ENCODE assay signal across 8 cellular contexts in genomic region chr6:89829591-89830384, GRCh38. TPM values are rescaled to one million over a fixed set of nuclear protein-coding genes. Genes with fewer than 3 reads are reported as not detected.
DNase-seq lines count a peak whose midpoint lies in the region; ATAC-seq, FAIRE-seq and TF ChIP-seq lines count a peak whose summit lies in the region.

CASP8AP2 (plus strand) TSS chr6:89829880.

- H2AFZ ChIP-seq in HepG2 (ENCODE audit: low read length), result peak within 1 kb of the TSS; percentile 95

- WGBS in HepG2 (ENCODE audit: low lambda C conversion rate), result 0% methylated on average over 23 of the region's 44 CpGs

- CTCF ChIA-PET in HepG2 (lab: Yijun Ruan, JAX; ENCODE audit: low intra/inter-chr PET ratio, low total read pairs), result no interaction called here

- peak; percentile 99 for DNase-seq in NCI-H748 (lab: John Stamatoyannopoulos, UW; ENCODE audit: unreplicated experiment)
- DNase-seq in activated CD4-positive, alpha-beta T cell treated with anti-CD3 and anti-CD28 coated beads, Interleukin-2, amount 50 U/mL, for 1 hour, result peak; percentile 93
- DNase-seq in HepG2 (ENCODE audit: low spot score), result peak; percentile 98
- DNase-seq in stimulated activated CD4-positive, alpha-beta T cell treated with anti-CD3 and anti-CD28 coated beads, Interleukin-4, amount 100 ng/mL, for 1 hour, result peak; percentile 90

- no peaks in the 10 kb centered on the region for H3K9me3 ChIP-seq in BLaER1 treated with 17β-estradiol and CSF1 and Interleukin-3, amounts not matched to agents 10 nM and 100 nM (replicated peaks in 1 of 11)
- no peaks in the 10 kb centered on the region for H3K9me3 ChIP-seq in HepG2 (ENCODE audit: low read length)

- H3K27ac Mint-ChIP-seq in dendritic cell treated with granulocyte-macrophage colony-stimulating factor and Interleukin-4, amounts not matched to agents 40 ng/mL and 50 ng/mL, for 4 days, result peak within 1 kb of the TSS; percentile 92

- ATAC-seq in GM19351 (IDR thresholded peaks at IDR 0.05; ENCODE audit: unreplicated experiment), result peak; percentile 93
- ATAC-seq in HG03521 (IDR thresholded peaks at IDR 0.05; ENCODE audit: unreplicated experiment), result peak; percentile 97
- ATAC-seq in HepG2, result peak; percentile 99

- H3K36me3 Mint-ChIP-seq in dendritic cell treated with granulocyte-macrophage colony-stimulating factor and Interleukin-4, amounts not matched to agents 40 ng/mL and 50 ng/mL, for 4 days (ENCODE audit: low read depth), result peaks cover 40% of the 10 kb centered on the region

- POLR2A ChIA-PET in HepG2 (lab: Yijun Ruan, JAX), result interaction anchor here (0.6 to 3.4 kb wide), 3 partner anchors 10 to 43 kb away, joined by 3 to 52 read pairs (median 4); partner anchors contain the start of gene MDN1

- no peaks in the 10 kb centered on the region for H3K27me3 ChIP-seq in BLaER1 treated with 17β-estradiol and CSF1 and Interleukin-3, amounts not matched to agents 10 nM and 100 nM
- H3K27me3 ChIP-seq in HepG2 (ENCODE audit: control insufficient read depth in 1 of 2, insufficient read depth in 2 of 2, low read length in 2 of 2), result no peaks in the 10 kb centered on the region

- H4K20me1 ChIP-seq in BLaER1 treated with 17β-estradiol and CSF1 and Interleukin-3, amounts not matched to agents 10 nM and 100 nM, result no peaks in the 10 kb centered on the region
- no peaks in the 10 kb centered on the region for H4K20me1 ChIP-seq in HepG2 (ENCODE audit: insufficient read depth, low read length)

- H3K27ac ChIP-seq in BLaER1 treated with 17β-estradiol and CSF1 and Interleukin-3, amounts not matched to agents 10 nM and 100 nM, result peak within 1 kb of the TSS; percentile 16 to 85 (median 79); a peak in 20 of 22 replicates
- peak within 1 kb of the TSS; percentile 80 for H3K27ac ChIP-seq in HepG2 (ENCODE audit: extremely low read length, insufficient read depth, low read length)

- H3K4me1 ChIP-seq in BLaER1 treated with 17β-estradiol and CSF1 and Interleukin-3, amounts not matched to agents 10 nM and 100 nM, result peaks cover 12 to 19% (median 16%) of the 10 kb centered on the region in 10 experiments
- H3K4me1 ChIP-seq in HepG2 (ENCODE audit: insufficient read depth, low read length), result peaks cover 15% of the 10 kb centered on the region

- peak within 1 kb of the TSS; percentile 71 to 90 (median 83) for H3K4me2 ChIP-seq in BLaER1 treated with 17β-estradiol and CSF1 and Interleukin-3, amounts not matched to agents 10 nM and 100 nM
- peak within 1 kb of the TSS; percentile 96 for H3K4me2 ChIP-seq in HepG2 (ENCODE audit: low read depth, low read length)

- H3K36me3 ChIP-seq in BLaER1 treated with 17β-estradiol and CSF1 and Interleukin-3, amounts not matched to agents 10 nM and 100 nM, result peaks cover 0 to 26% (median 3%) of the 10 kb centered on the region in 11 experiments; a peak in 6 of 22 replicates
- no peaks in the 10 kb centered on the region; a peak in 1 of 5 replicates for H3K36me3 ChIP-seq in HepG2 (replicated peaks in 1 of 2; ENCODE audit: control insufficient read depth in 1 of 2, insufficient read depth in 2 of 2, low read length in 2 of 2)

- peak within 1 kb of the TSS; percentile 93 for H3K4me3 Mint-ChIP-seq in dendritic cell treated with granulocyte-macrophage colony-stimulating factor and Interleukin-4, amounts not matched to agents 40 ng/mL and 50 ng/mL, for 4 days

- no peaks in the 10 kb centered on the region for H3K9me3 Mint-ChIP-seq in dendritic cell treated with granulocyte-macrophage colony-stimulating factor and Interleukin-4, amounts not matched to agents 40 ng/mL and 50 ng/mL, for 4 days

- H3K27me3 Mint-ChIP-seq in dendritic cell treated with granulocyte-macrophage colony-stimulating factor and Interleukin-4, amounts not matched to agents 40 ng/mL and 50 ng/mL, for 4 days, result no peaks in the 10 kb centered on the region

- H3K9ac ChIP-seq in BLaER1 treated with 17β-estradiol and CSF1 and Interleukin-3, amounts not matched to agents 10 nM and 100 nM, result peak within 1 kb of the TSS; percentile 76 to 91 (median 84)
- H3K9ac ChIP-seq in HepG2 (ENCODE audit: insufficient read depth, low read depth, low read length), result peak within 1 kb of the TSS; percentile 84

- no peak for TF ChIP-seq RAD21 in HepG2 (CRISPR knock-in tag; IDR thresholded peaks at IDR 0.05)

- peak; percentile 60 to 81 for TF ChIP-seq POLR2A in HepG2 (IDR thresholded peaks at IDR 0.05; ENCODE audit: insufficient read depth in 1 of 2, low read depth in 2 of 2, low read length in 2 of 2)

- peak; percentile 93 for FAIRE-seq in HepG2 (lab: Jason Lieb, UNC)

- in situ Hi-C loops in HepG2 (cut with HindIII; ENCODE audit: extremely low pct_ligation_motif_present, low pct_unique_long_range_greater_than_20kb), result no loop called here

- peak within 1 kb of the TSS; percentile 67 to 82 (median 76) for H3K4me3 ChIP-seq in BLaER1 treated with 17β-estradiol and CSF1 and Interleukin-3, amounts not matched to agents 10 nM and 100 nM
- H3K4me3 ChIP-seq in HepG2 (replicated peaks in 1 of 3; ENCODE audit: insufficient read depth in 1 of 3, low read depth in 2 of 3, low read length in 3 of 3), result peak within 1 kb of the TSS; percentile 78 to 95 (median 95)

- peaks cover 20% of the 10 kb centered on the region for H3K4me1 Mint-ChIP-seq in dendritic cell treated with granulocyte-macrophage colony-stimulating factor and Interleukin-4, amounts not matched to agents 40 ng/mL and 50 ng/mL, for 4 days (ENCODE audit: low read depth)

- BruUV-seq in HepG2 (replicated peaks; lab: Mats Ljungman, UMichigan), result TSS peak; percentile 77

- no peak for TF ChIP-seq CTCF in HepG2 (CRISPR knock-in tag; IDR thresholded peaks at IDR 0.05)

- peaks cover 15% of the 10 kb centered on the region for H3K79me2 ChIP-seq in HepG2 (ENCODE audit: insufficient read depth, low read length)

- TF ChIP-seq EP300 in HepG2 (IDR thresholded peaks at IDR 0.05; ENCODE audit: low read depth in 2 of 2, low read length in 2 of 2) (peak in 1 of 2 experiments; percentile 48; a peak in 1 of 4 replicates), HepG2 (CRISPR knock-in tag; IDR thresholded peaks at IDR 0.05; ENCODE audit: borderline replicate concordance) (no peak)

- intact Hi-C loops in dendritic cell treated with granulocyte-macrophage colony-stimulating factor and Interleukin-4, amounts not matched to agents 40 ng/mL and 50 ng/mL, for 4 days (cut with micrococcal nuclease), result loop anchor here (1.0 to 5.0 kb wide), 3 partner anchors 10 to 758 kb away; partner anchors contain the start of genes MAP3K7 and MDN1
- intact Hi-C loops in HepG2 (cut with micrococcal nuclease; ENCODE audit: unreplicated experiment), result loop anchor here (1.0 kb wide), 1 partner anchor 10 kb away; the partner anchor contains the start of gene MDN1

TF ChIP-seq in HepG2, 621 proteins besides CTCF, POLR2A, EP300 and RAD21 (continues in another document):
- TF ChIP-seq ZNF326 (CRISPR knock-in tag; IDR thresholded peaks at IDR 0.05; ENCODE audit: borderline replicate concordance) (no peak), ZNF740 (CRISPR knock-in tag; IDR thresholded peaks at IDR 0.05) (no peak), ZFAT (CRISPR knock-in tag; conservative IDR thresholded peaks at IDR 0.05) (no peak), ZNF790 (CRISPR knock-in tag; IDR thresholded peaks at IDR 0.05; ENCODE audit: borderline replicate concordance) (no peak), GABPB1 (CRISPR knock-in tag; IDR thresholded peaks at IDR 0.05) (peak; percentile 81), ZNF552 (CRISPR knock-in tag; IDR thresholded peaks at IDR 0.05; ENCODE audit: borderline replicate concordance) (no peak), TARDBP (CRISPR knock-in tag; IDR thresholded peaks at IDR 0.05) (peak; percentile 57; the same call in 1 of the 2 replicates), RORA (CRISPR knock-in tag; IDR thresholded peaks at IDR 0.05) (no peak), MNT (IDR thresholded peaks at IDR 0.05) (peak; percentile 16; the same call in 1 of the 2 replicates)

RNA-seq across cellular contexts. Expression of gene CASP8AP2, which starts in this region (rescaled TPM):
- total RNA-seq in HepG2 (2016; rRNA removed; fragmentation: Illumina TruSeq; extraction: Trizol), result 13.5 and 26.0 TPM in 2 replicates
- total RNA-seq in HepG2 (2016; cell fraction: cytosol; rRNA removed; fragmentation: Illumina TruSeq; extraction: Trizol; ENCODE audit: low read depth), result 4.8 and 5.1 TPM in 2 replicates
- total RNA-seq in HepG2 (2016; cell fraction: insoluble cytoplasmic fraction; rRNA removed; fragmentation: Illumina TruSeq; extraction: Trizol), result 13.7 and 22.7 TPM in 2 replicates
- total RNA-seq in HepG2 (2016; cell fraction: membrane; rRNA removed; fragmentation: Illumina TruSeq; extraction: Trizol), result 6.1 and 7.4 TPM in 2 replicates
- 19.0 and 20.0 TPM in 2 replicates for total RNA-seq in HepG2 (2016; cell fraction: nucleus; rRNA removed; fragmentation: Illumina TruSeq; extraction: Trizol)
- 3.1 and 5.7 TPM in 2 replicates for polyA plus RNA-seq in HepG2 (2011; rRNA removed)
- polyA plus RNA-seq in HepG2 (2011; cell fraction: cytosol; rRNA removed), result 1.4 and 1.9 TPM in 2 replicates
- 4.2 and 4.4 TPM in 2 replicates for polyA plus RNA-seq in HepG2 (2011; cell fraction: nucleus; rRNA removed)
- polyA plus RNA-seq in HepG2 (2012), result 3.4 and 5.7 TPM in 2 replicates
- 0.18 and 0.38 TPM in 2 replicates for polyA plus RNA-seq in HepG2 (2016; cell fraction: cytosol; fragmentation: Illumina TruSeq; extraction: Trizol; ENCODE audit: low read depth)
- polyA plus RNA-seq in HepG2 (2016; cell fraction: insoluble cytoplasmic fraction; fragmentation: Illumina TruSeq; extraction: Trizol; ENCODE audit: low read depth), result 11.0 and 11.8 TPM in 2 replicates
- 0.56 and 0.65 TPM in 2 replicates for polyA plus RNA-seq in HepG2 (2016; cell fraction: membrane; fragmentation: Illumina TruSeq; extraction: Trizol; ENCODE audit: low read depth)
- polyA plus RNA-seq in HepG2 (2016; cell fraction: nucleus; fragmentation: Illumina TruSeq; extraction: Trizol; ENCODE audit: insufficient read depth, low read depth), result 16.5 and 20.5 TPM in 2 replicates
- 5.2 and 25.9 TPM in 2 replicates for polyA minus RNA-seq in HepG2 (2011; rRNA and poly(A)+ RNA removed; ENCODE audit: low replicate concordance)
- 6.1 and 7.5 TPM in 2 replicates for polyA minus RNA-seq in HepG2 (2011; cell fraction: cytosol; rRNA and poly(A)+ RNA removed)
- 19.0 and 20.3 TPM in 2 replicates for polyA minus RNA-seq in HepG2 (2011; cell fraction: nucleus; rRNA and poly(A)+ RNA removed)

Comparison
In these comparisons a context has a peak if more than half of its experiments do, and no peak if none do; other contexts are left out.
1. Peak in every context shown above with its lines: DNase-seq, ATAC-seq, H3K4me3 ChIP-seq and H3K27ac ChIP-seq.